In genomic region chr13:113856716-113857065, GRCh38 we compare ENCODE assay signal across 9 cellular contexts. TPM values are rescaled to one million over a fixed set of nuclear protein-coding genes. Genes with fewer than 3 reads are reported as not detected.
DNase-seq lines count a peak whose midpoint lies in the region; ATAC-seq and TF ChIP-seq lines count a peak whose summit lies in the region.
"Had no signal": no experiment of that assay in that cellular context is flagged by ENCODE, and none has a peak within 500 bp of the region (broad histone marks: within the 10 kb centered on the region; RNA-seq: fewer than 3 reads in every experiment).

No MANE protein-coding gene starts in this region.

- H3K4me3 ChIP-seq in right lobe of liver (no peak overlapping the region), vagina (no peak overlapping the region)

- H3K27ac ChIP-seq in right lobe of liver = no peak overlapping the region
- H3K27ac ChIP-seq in vagina = peak overlapping the region; percentile 77

- no peak for TF ChIP-seq POLR2A in right lobe of liver (IDR thresholded peaks at IDR 0.05)
- no peak for TF ChIP-seq POLR2A in vagina (IDR thresholded peaks at IDR 0.05)

- intact Hi-C loops in right lobe of liver (cut with DNase I) (no loop called here), vagina (cut with DNase I) (no loop called here)

- H3K27me3 ChIP-seq in right lobe of liver (no peaks in the 10 kb centered on the region), vagina (no peaks in the 10 kb centered on the region)

- WGBS in right lobe of liver (ENCODE audit: insufficient coverage, low coverage, low lambda C conversion rate, missing lambda C conversion rate) = 13% methylated on average over 1 of the region's 9 CpGs

- H3K36me3 ChIP-seq in right lobe of liver = no peaks in the 10 kb centered on the region
- no peaks in the 10 kb centered on the region for H3K36me3 ChIP-seq in vagina

- H3K9me3 ChIP-seq in right lobe of liver (no peaks in the 10 kb centered on the region), vagina (no peaks in the 10 kb centered on the region)

- no peak for TF ChIP-seq CTCF in right lobe of liver (IDR thresholded peaks at IDR 0.05)
- TF ChIP-seq CTCF in vagina (IDR thresholded peaks at IDR 0.05) = no peak

- DNase-seq in activated CD4-positive, alpha-beta T cell treated with anti-CD3 and anti-CD28 coated beads for 1 hour = peak; percentile 3
- no peak for DNase-seq in activated CD4-positive, alpha-beta T cell treated with anti-CD3 and anti-CD28 coated beads, Interleukin-2, amount 50 U/mL, for 4 hours
- DNase-seq in dermis microvascular lymphatic vessel endothelial cell (ENCODE audit: low read depth in 2 of 2) (peak; percentile 55 to 72), right lobe of liver (peak; percentile 74 to 79 (median 77)), vagina (ENCODE audit: extremely low spot score in 2 of 2) (peak in 1 of 2 donors; percentile 80), KG1 (lab: John Stamatoyannopoulos, UW) (no peak)
- DNase-seq: 8988T had no signal

- ATAC-seq in right lobe of liver = peak; percentile 58 to 67 (median 65)
- ATAC-seq in GM18870 (IDR thresholded peaks at IDR 0.05; ENCODE audit: unreplicated experiment) = no peak
- ATAC-seq in HG03520 (IDR thresholded peaks at IDR 0.05; ENCODE audit: unreplicated experiment) = no peak

- H3K4me1 ChIP-seq in right lobe of liver (peaks cover 2 to 51% (median 12%) of the 10 kb centered on the region in 4 donors), vagina (peaks cover 83% of the 10 kb centered on the region)

RNA-seq across cellular contexts. Expression of gene GAS6, which starts 7.2 kb away (rescaled TPM):
- total RNA-seq in dermis microvascular lymphatic vessel endothelial cell (58.0 and 126 TPM in 2 replicates), right lobe of liver (10 to 100 TPM; 11.9 to 48.5 (median 27.2) TPM), vagina (215 TPM)

Comparison
In these comparisons a context has a peak if more than half of its experiments do, and no peak if none do; other contexts are left out.
1. DNase-seq: peak in activated CD4-positive, alpha-beta T cell treated with anti-CD3 and anti-CD28 coated beads for 1 hour (single experiment), dermis microvascular lymphatic vessel endothelial cell (2 of 2) and right lobe of liver (3 of 3); none in activated CD4-positive, alpha-beta T cell treated with anti-CD3 and anti-CD28 coated beads, Interleukin-2, amount 50 U/mL, for 4 hours (0 of 2) and KG1 (single experiment).
2. ATAC-seq: peak in right lobe of liver (4 of 4); none in GM18870 (single experiment) and HG03520 (single experiment).